Comparison of ENCODE assay signal across 26 cellular contexts in the genomic region with DNA sequence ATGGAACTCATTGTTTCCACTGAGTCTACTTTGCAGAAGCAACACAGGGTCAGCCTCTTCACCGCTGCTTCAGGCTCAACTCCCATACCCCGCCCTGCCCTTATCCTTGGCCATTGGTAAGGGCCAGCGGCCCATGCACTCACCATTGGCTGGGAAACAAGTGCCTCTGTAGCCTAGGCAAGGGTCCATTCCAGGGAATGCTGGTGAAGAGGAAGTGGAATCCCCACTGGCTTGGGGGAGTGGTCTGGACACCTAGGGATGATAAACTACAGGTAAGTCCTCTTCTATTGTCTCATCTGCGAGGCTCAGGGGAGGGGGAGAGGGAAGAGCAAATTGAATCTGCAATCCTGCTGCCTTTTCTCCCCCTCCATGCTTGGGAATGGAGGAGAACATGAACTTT.
DNase-seq lines count a peak whose midpoint lies in the region; ATAC-seq, FAIRE-seq and TF ChIP-seq lines count a peak whose summit lies in the region.
"Had no signal": no experiment of that assay in that cellular context is flagged by ENCODE, and none has a peak within 500 bp of the region (broad histone marks: within the 10 kb centered on the region; RNA-seq: fewer than 3 reads in every experiment).

No MANE protein-coding gene starts in this region.

- H3K27ac ChIP-seq in IMR-90 (ENCODE audit: insufficient read depth, low read length) (no peak overlapping the region), endodermal cell (ENCODE audit: low read depth, low read length) (no peak overlapping the region), keratinocyte (ENCODE audit: control insufficient read depth, insufficient read depth, low read length) (no peak overlapping the region), trophoblast cell (ENCODE audit: low read depth, low read length) (no peak overlapping the region), right lobe of liver (no peak overlapping the region)
- H3K27ac ChIP-seq: A549; BLaER1 treated with 17β-estradiol and CSF1 and Interleukin-3, amounts not matched to agents 10 nM and 100 nM had no signal

- H2BK120ac ChIP-seq in IMR-90 (ENCODE audit: low read depth, low read length), result no peak overlapping the region
- H2BK120ac ChIP-seq in trophoblast cell (ENCODE audit: insufficient read depth, low read length, poor library complexity), result no peak overlapping the region

- BruUV-seq in IMR-90 (replicated peaks; lab: Mats Ljungman, UMichigan), result no TSS peak

- no peak for TF ChIP-seq RAD21 in IMR-90 (IDR thresholded peaks at IDR 0.05; ENCODE audit: low read length)

- H3K36me3 ChIP-seq in IMR-90 (ENCODE audit: control insufficient read depth, insufficient read depth, low read length), result no peaks in the 10 kb centered on the region
- H3K36me3 ChIP-seq in endodermal cell (ENCODE audit: control insufficient read depth, insufficient read depth, low read length), result no peaks in the 10 kb centered on the region
- H3K36me3 ChIP-seq in keratinocyte (ENCODE audit: control insufficient read depth in 2 of 2, extremely low read depth in 1 of 2, insufficient read depth in 2 of 2, low read length in 2 of 2), result no peaks in the 10 kb centered on the region
- H3K36me3 ChIP-seq in trophoblast cell (ENCODE audit: control insufficient read depth in 1 of 2, insufficient read depth in 2 of 2, low read length in 2 of 2), result no peaks in the 10 kb centered on the region
- no peaks in the 10 kb centered on the region for H3K36me3 ChIP-seq in right lobe of liver
- H3K36me3 ChIP-seq: BE2C; BLaER1 treated with 17β-estradiol and CSF1 and Interleukin-3, amounts not matched to agents 10 nM and 100 nM; HAP-1 had no signal

- H3K9me1 ChIP-seq in IMR-90 (ENCODE audit: insufficient read depth, low read length) (no peaks in the 10 kb centered on the region), keratinocyte (ENCODE audit: control insufficient read depth, extremely low read depth, insufficient read depth, low read length) (no peaks in the 10 kb centered on the region)

- POLR2A ChIA-PET in IMR-90 (lab: Charles Lee; ENCODE audit: unreplicated experiment), result no interaction called here

- H3K9me3 ChIP-seq in IMR-90 (ENCODE audit: control insufficient read depth, insufficient read depth, low read length) (no peaks in the 10 kb centered on the region), endodermal cell (ENCODE audit: control insufficient read depth, low read length) (no peaks in the 10 kb centered on the region), keratinocyte (ENCODE audit: control insufficient read depth, low read depth, low read length) (no peaks in the 10 kb centered on the region), trophoblast cell (ENCODE audit: insufficient read depth, low read depth, low read length) (no peaks in the 10 kb centered on the region), right lobe of liver (no peaks in the 10 kb centered on the region)
- H3K9me3 ChIP-seq: A549, BE2C, HAP-1 had no signal

- TF ChIP-seq CTCF in IMR-90 (conservative IDR thresholded peaks at IDR 0.05; ENCODE audit: low read depth, low read length) (no peak), endodermal cell (conservative IDR thresholded peaks at IDR 0.05) (no peak), keratinocyte (optimal IDR thresholded peaks at IDR 0.05 in 1 of 3, IDR thresholded peaks at IDR 0.05 in 1 of 3, conservative IDR thresholded peaks at IDR 0.05 in 1 of 3; ENCODE audit: extremely low read depth in 1 of 3, insufficient read depth in 2 of 3, low read length in 3 of 3) (no peak), right lobe of liver (IDR thresholded peaks at IDR 0.05) (no peak)

- H2BK15ac ChIP-seq in IMR-90 (ENCODE audit: low read depth, low read length), result no peak overlapping the region

- H3K79me2 ChIP-seq in keratinocyte (ENCODE audit: control insufficient read depth, insufficient read depth, low read length), result no peaks in the 10 kb centered on the region
- no peaks in the 10 kb centered on the region for H3K79me2 ChIP-seq in trophoblast cell (ENCODE audit: control insufficient read depth, insufficient read depth, low read length, poor library complexity)

- no peak overlapping the region for H3K4me3 Mint-ChIP-seq in endodermal cell
- H3K4me3 Mint-ChIP-seq: CD4-positive, alpha-beta T cell; CD8-positive, alpha-beta memory T cell; HFFc6 had no signal

- H3K4me3 ChIP-seq in IMR-90 (ENCODE audit: insufficient read depth, low read depth, low read length) (no peak overlapping the region), endodermal cell (ENCODE audit: low read length) (no peak overlapping the region), keratinocyte (ENCODE audit: control insufficient read depth in 2 of 3, extremely low read depth in 1 of 3, insufficient read depth in 2 of 3, low read depth in 1 of 3, low read length in 3 of 3) (no peak overlapping the region), trophoblast cell (ENCODE audit: low read depth, low read length) (no peak overlapping the region), right lobe of liver (no peak overlapping the region)
- H3K4me3 ChIP-seq: A549; BLaER1 treated with 17β-estradiol and CSF1 and Interleukin-3, amounts not matched to agents 10 nM and 100 nM; GM12878; HAP-1 had no signal

- no peak overlapping the region for H3K56ac ChIP-seq in IMR-90 (ENCODE audit: extremely low read depth, insufficient read depth, low read length)

- H3K27ac Mint-ChIP-seq in endodermal cell, result no peak overlapping the region
- H3K27ac Mint-ChIP-seq: CD4-positive, alpha-beta T cell; CD8-positive, alpha-beta memory T cell; HFFc6 had no signal

- intact Hi-C loops in IMR-90 (cut with micrococcal nuclease) (no loop called here), right lobe of liver (cut with DNase I) (no loop called here)

- no peaks in the 10 kb centered on the region for H4K20me1 ChIP-seq in IMR-90 (ENCODE audit: insufficient read depth, low read length)
- no peaks in the 10 kb centered on the region for H4K20me1 ChIP-seq in keratinocyte (ENCODE audit: control insufficient read depth, extremely low read depth, insufficient read depth, low read length)
- H4K20me1 ChIP-seq: BLaER1 treated with 17β-estradiol and CSF1 and Interleukin-3, amounts not matched to agents 10 nM and 100 nM had no signal

- no peak overlapping the region for H3K9ac ChIP-seq in IMR-90 (ENCODE audit: low read depth, low read length)
- no peak overlapping the region for H3K9ac ChIP-seq in endodermal cell (ENCODE audit: extremely low read depth, low read length, poor library complexity, severe bottlenecking)
- no peak overlapping the region for H3K9ac ChIP-seq in keratinocyte (ENCODE audit: control insufficient read depth, extremely low read depth, insufficient read depth, low read length)
- no peak overlapping the region for H3K9ac ChIP-seq in trophoblast cell (ENCODE audit: low read length)
- H3K9ac ChIP-seq: BLaER1 treated with 17β-estradiol and CSF1 and Interleukin-3, amounts not matched to agents 10 nM and 100 nM had no signal

- H2AK5ac ChIP-seq in IMR-90 (ENCODE audit: low read depth, low read length) (no peak overlapping the region), trophoblast cell (ENCODE audit: low read length) (no peak overlapping the region)

- H3K23ac ChIP-seq in IMR-90 (ENCODE audit: low read depth, low read length) (no peak overlapping the region), trophoblast cell (ENCODE audit: low read length) (no peak overlapping the region)

- WGBS in IMR-90 (ENCODE audit: extremely low coverage in 2 of 2, insufficient read length in 1 of 2), 2 experiments, result no CpG with 5 or more reads among the region's 4 CpGs
- 76% methylated on average over 4 of the region's 4 CpGs; no CpG with 5 or more reads in 1 of the 2 experiments for WGBS in endodermal cell (ENCODE audit: insufficient coverage in 1 of 2, insufficient read length in 1 of 2), 2 experiments
- no CpG with 5 or more reads among the region's 4 CpGs for WGBS in trophoblast cell (ENCODE audit: extremely low coverage, insufficient coverage, insufficient read length)
- 42% methylated on average over 3 of the region's 4 CpGs for WGBS in right lobe of liver (ENCODE audit: insufficient coverage, low coverage, low lambda C conversion rate, missing lambda C conversion rate)

- H4K8ac ChIP-seq in IMR-90 (ENCODE audit: low read depth in 2 of 2, low read length in 2 of 2), result no peak overlapping the region
- H4K8ac ChIP-seq in trophoblast cell (ENCODE audit: low read depth, low read length), result no peak overlapping the region

- no peak overlapping the region for H3K4me2 ChIP-seq in IMR-90 (ENCODE audit: low read depth, low read length)
- peak overlapping the region; percentile 14 for H3K4me2 ChIP-seq in keratinocyte (ENCODE audit: control insufficient read depth, extremely low read depth, insufficient read depth, low read depth, low read length)
- no peak overlapping the region for H3K4me2 ChIP-seq in trophoblast cell (ENCODE audit: low read length)
- H3K4me2 ChIP-seq: A549 had no signal

- H3K4me1 Mint-ChIP-seq in endodermal cell, result peaks cover 2% of the 10 kb centered on the region
- H3K4me1 Mint-ChIP-seq: CD8-positive, alpha-beta memory T cell had no signal

- CTCF ChIA-PET in IMR-90 (lab: Yijun Ruan, JAX), result no interaction called here

- no peak for DNase-seq in IMR-90
- peak; percentile 56 for DNase-seq in endodermal cell
- DNase-seq in keratinocyte (ENCODE audit: low read depth, low spot score), result no peak
- no peak for DNase-seq in trophoblast cell
- DNase-seq in middle frontal gyrus (ENCODE audit: extremely low spot score, low spot score), result no peak
- DNase-seq in NCI-H2029 (lab: John Stamatoyannopoulos, UW), result no peak
- DNase-seq in right lobe of liver, result no peak
- DNase-seq: 8988T; ACHN; AML-193; BE2C; CD4-positive, alpha-beta T cell; CD8-positive, alpha-beta memory T cell; DMS 273 treated with DMSO at 0.1 percent for 48 hours; DMS79; EL; GDM1; GOT3; HFFc6 had no signal

- H2BK5ac ChIP-seq in IMR-90 (ENCODE audit: low read depth, low read length, poor library complexity, severe bottlenecking) (no peak overlapping the region), trophoblast cell (ENCODE audit: low read depth, low read length, poor library complexity) (no peak overlapping the region)

- H4K12ac ChIP-seq in trophoblast cell (ENCODE audit: low read depth, low read length), result no peak overlapping the region

- in situ Hi-C loops in IMR-90 (cut with MboI; ENCODE audit: low sequenced_read_pairs), result no loop called here

- no peaks in the 10 kb centered on the region for H3K36me3 Mint-ChIP-seq in endodermal cell (ENCODE audit: low read depth)
- H3K36me3 Mint-ChIP-seq: CD8-positive, alpha-beta memory T cell had no signal

- H3K18ac ChIP-seq in IMR-90 (ENCODE audit: low read depth, low read length) (no peak overlapping the region), trophoblast cell (ENCODE audit: low read length) (no peak overlapping the region)

- H4K91ac ChIP-seq in IMR-90 (ENCODE audit: insufficient read depth, low read depth, low read length), result no peak overlapping the region
- peak overlapping the region; percentile 17 for H4K91ac ChIP-seq in trophoblast cell (ENCODE audit: low read depth, low read length)

- H3K79me1 ChIP-seq in IMR-90 (ENCODE audit: low read depth in 1 of 2, low read length in 2 of 2) (no peaks in the 10 kb centered on the region), trophoblast cell (ENCODE audit: low read length) (no peaks in the 10 kb centered on the region)

- ATAC-seq in IMR-90 (ENCODE audit: low read depth) (no peak), right lobe of liver (no peak)
- ATAC-seq: A549, GM12878 had no signal

- H3K27me3 ChIP-seq in IMR-90 (ENCODE audit: control insufficient read depth, insufficient read depth, low read length), result no peaks in the 10 kb centered on the region
- no peaks in the 10 kb centered on the region for H3K27me3 ChIP-seq in endodermal cell (ENCODE audit: control insufficient read depth, insufficient read depth, low read length, poor library complexity, severe bottlenecking)
- no peaks in the 10 kb centered on the region for H3K27me3 ChIP-seq in keratinocyte (ENCODE audit: control insufficient read depth, extremely low read depth, insufficient read depth, low read length)
- H3K27me3 ChIP-seq in trophoblast cell (ENCODE audit: insufficient read depth, low read length), result no peaks in the 10 kb centered on the region
- H3K27me3 ChIP-seq in right lobe of liver, result no peaks in the 10 kb centered on the region
- H3K27me3 ChIP-seq: BE2C had no signal

- H2AK9ac ChIP-seq in IMR-90 (replicated peaks; ENCODE audit: low read depth, low read length, poor library complexity), result peak overlapping the region; percentile 25

- H3K27me3 Mint-ChIP-seq in endodermal cell (ENCODE audit: insufficient read depth), result no peaks in the 10 kb centered on the region
- H3K27me3 Mint-ChIP-seq: CD4-positive, alpha-beta T cell had no signal

- H3K4me1 ChIP-seq in IMR-90 (ENCODE audit: control insufficient read depth, insufficient read depth, low read length), result no peaks in the 10 kb centered on the region
- H3K4me1 ChIP-seq in endodermal cell (ENCODE audit: control insufficient read depth, insufficient read depth, low read length), result no peaks in the 10 kb centered on the region
- no peaks in the 10 kb centered on the region for H3K4me1 ChIP-seq in keratinocyte (ENCODE audit: control insufficient read depth, extremely low read depth, insufficient read depth, low read length)
- H3K4me1 ChIP-seq in trophoblast cell (ENCODE audit: control insufficient read depth in 1 of 2, insufficient read depth in 2 of 2, low read length in 2 of 2), result peaks cover 0 to 3% of the 10 kb centered on the region in 2 experiments
- H3K4me1 ChIP-seq in right lobe of liver, result no peaks in the 10 kb centered on the region
- H3K4me1 ChIP-seq: A549, BE2C, HAP-1 had no signal

- dilution Hi-C loops in IMR-90 (cut with HindIII; ENCODE audit: low sequenced_read_pairs, unreplicated experiment), result no loop called here
- dilution Hi-C loops in keratinocyte (cut with MboI; ENCODE audit: extremely low pct_ligation_motif_present, low sequenced_read_pairs), result no loop called here

- no peak overlapping the region for H4K5ac ChIP-seq in IMR-90 (ENCODE audit: low read depth, low read length)

- no peak overlapping the region for H2AFZ ChIP-seq in IMR-90 (replicated peaks; ENCODE audit: low read length, poor library complexity)
- no peak overlapping the region for H2AFZ ChIP-seq in keratinocyte (ENCODE audit: control insufficient read depth, low read length)
- H2AFZ ChIP-seq in trophoblast cell (ENCODE audit: insufficient read depth, low read length, poor library complexity), result no peak overlapping the region

- H3K9me3 Mint-ChIP-seq in endodermal cell, result peaks cover 38% of the 10 kb centered on the region
- H3K9me3 Mint-ChIP-seq: HFFc6 had no signal

- H3K14ac ChIP-seq in IMR-90 (replicated peaks; ENCODE audit: low read depth, low read length) (no peak overlapping the region), trophoblast cell (ENCODE audit: low read length) (no peak overlapping the region)

- TF ChIP-seq POLR2A in IMR-90 (IDR thresholded peaks at IDR 0.05; ENCODE audit: low read depth, low read length) (no peak), right lobe of liver (IDR thresholded peaks at IDR 0.05) (no peak)

- no peak overlapping the region for H2BK20ac ChIP-seq in IMR-90 (ENCODE audit: low read depth, low read length)

- FAIRE-seq in keratinocyte (lab: Jason Lieb, UNC), result no peak
- FAIRE-seq: D721Med, GM12878, GM19239, H54 had no signal

- H2BK12ac ChIP-seq in trophoblast cell (ENCODE audit: low read length), result no peak overlapping the region

- no peak overlapping the region for H3K4ac ChIP-seq in IMR-90 (ENCODE audit: low read depth, low read length)
- no peak overlapping the region for H3K4ac ChIP-seq in trophoblast cell (ENCODE audit: low read depth, low read length)
